In genomic region chr13:107865643-107866006, GRCh38 we compare ENCODE assay signal across 11 cellular contexts.
DNase-seq lines count a peak whose midpoint lies in the region; ATAC-seq and TF ChIP-seq lines count a peak whose summit lies in the region.
"Had no signal": no experiment of that assay in that cellular context is flagged by ENCODE, and none has a peak within 500 bp of the region (broad histone marks: within the 10 kb centered on the region; RNA-seq: fewer than 3 reads in every experiment).

No MANE protein-coding gene starts in this region.

- peaks cover 20% of the 10 kb centered on the region for H3K4me1 Mint-ChIP-seq in nephron progenitor cell
- H3K4me1 Mint-ChIP-seq: immature natural killer cell had no signal

- no peak for ATAC-seq in HG03159 (IDR thresholded peaks at IDR 0.05; ENCODE audit: unreplicated experiment)

- H3K4me3 ChIP-seq in AG09309 (ENCODE audit: control insufficient read depth, low read depth, low read length) = peak overlapping the region; percentile 70

- TF ChIP-seq CTCF in AG09309 (IDR thresholded peaks at IDR 0.05; ENCODE audit: control insufficient read depth, insufficient read depth, low read depth, low read length, missing control alignments) (no peak), nephron progenitor cell (IDR thresholded peaks at IDR 0.05) (no peak)

- DNase-seq in AG09309 (ENCODE audit: low read depth) = no peak
- DNase-seq in NCI-H1092 (lab: John Stamatoyannopoulos, UW) = peak; percentile 75
- peak; percentile 37 for DNase-seq in dermis blood vessel endothelial cell
- no peak for DNase-seq in nephron progenitor cell
- DNase-seq in amygdala (lab: John Stamatoyannopoulos, UW) = no peak
- no peak for DNase-seq in GDM1 (lab: John Stamatoyannopoulos, UW)
- DNase-seq in activated naive CD4-positive, alpha-beta T cell treated with Interleukin-2 at 50 U/mL for 16 hours = no peak
- DNase-seq: DND-41, immature natural killer cell, NCI-H2081 treated with DMSO at 0.1 percent for 48 hours had no signal

- no peaks in the 10 kb centered on the region for H3K36me3 Mint-ChIP-seq in nephron progenitor cell (ENCODE audit: low read depth)

- no peaks in the 10 kb centered on the region for H3K9me3 Mint-ChIP-seq in nephron progenitor cell

- peak overlapping the region; percentile 85 for H3K4me3 Mint-ChIP-seq in nephron progenitor cell

- peaks cover 69% of the 10 kb centered on the region for H3K27me3 Mint-ChIP-seq in nephron progenitor cell (ENCODE audit: low read depth, poor library complexity)

- H3K27ac Mint-ChIP-seq in nephron progenitor cell = no peak overlapping the region
- H3K27ac Mint-ChIP-seq: immature natural killer cell had no signal

Comparison
In these comparisons a context has a peak if more than half of its experiments do, and no peak if none do; other contexts are left out.
1. DNase-seq: peak in NCI-H1092 (single experiment) and dermis blood vessel endothelial cell (single experiment); none in AG09309 (single experiment), nephron progenitor cell (single experiment), amygdala (0 of 56), GDM1 (single experiment) and activated naive CD4-positive, alpha-beta T cell treated with Interleukin-2 at 50 U/mL for 16 hours (single experiment).